8 cellular contexts compared by ENCODE assay signal in the genomic region with DNA sequence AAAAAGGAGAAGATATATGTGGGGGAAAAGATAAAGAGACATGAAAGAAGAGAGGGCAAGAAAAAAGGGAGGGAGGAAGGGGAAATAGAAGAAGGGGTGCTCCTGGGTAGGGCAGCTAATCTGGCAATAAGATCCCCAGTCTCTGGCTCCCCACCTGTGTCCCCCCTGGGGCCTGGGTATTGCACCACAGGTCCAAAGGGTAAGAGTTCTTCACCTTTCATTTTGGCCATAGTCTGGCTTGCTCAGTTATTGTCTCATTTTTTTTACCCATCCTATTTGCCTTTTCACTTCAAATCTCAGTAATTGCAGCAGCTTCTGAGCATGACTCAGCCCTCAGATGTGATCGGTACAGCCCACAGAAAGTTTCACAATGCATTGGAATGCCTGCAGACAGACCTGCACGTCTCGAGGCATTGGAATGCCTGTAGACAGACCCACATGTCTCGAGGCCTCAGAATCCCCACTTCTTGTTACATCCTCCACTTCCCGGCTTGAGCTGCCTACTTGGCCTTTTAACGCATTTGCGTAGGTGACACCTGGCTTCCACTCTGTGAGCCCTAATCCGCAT.
DNase-seq lines count a peak whose midpoint lies in the region; ATAC-seq, FAIRE-seq and TF ChIP-seq lines count a peak whose summit lies in the region.

No MANE protein-coding gene starts in this region.

- H3K9me2 ChIP-seq in PC-9 (ENCODE audit: insufficient read depth): no peaks in the 10 kb centered on the region

- peak overlapping the region; percentile 46 for H3K4me2 ChIP-seq in PC-9
- H3K4me2 ChIP-seq in fibroblast of lung (ENCODE audit: extremely low read depth, insufficient read depth, low read length): peak overlapping the region; percentile 56

- TF ChIP-seq POLR2A in GM12891 (IDR thresholded peaks at IDR 0.05; ENCODE audit: low read depth, low read length) (no peak), GM12892 (IDR thresholded peaks at IDR 0.05; ENCODE audit: low read depth, low read length) (no peak), erythroblast (IDR thresholded peaks at IDR 0.05; ENCODE audit: low read length) (no peak)

- peaks cover 52% of the 10 kb centered on the region for H3F3A ChIP-seq in PC-9 (ENCODE audit: insufficient read depth, low read depth)

- H3K9ac ChIP-seq in fibroblast of lung (ENCODE audit: insufficient read depth, low read length): no peak overlapping the region

- H4K20me1 ChIP-seq in PC-9 (ENCODE audit: insufficient read depth) (no peaks in the 10 kb centered on the region), fibroblast of lung (ENCODE audit: control insufficient read depth, extremely low read depth, insufficient read depth, low read length) (no peaks in the 10 kb centered on the region)

- DNase-seq in H4 (ENCODE audit: low spot score): peak; percentile 83
- DNase-seq in PC-9: peak; percentile 82 to 96
- peak; percentile 92 to 99 for DNase-seq in fibroblast of lung (ENCODE audit: low read depth in 2 of 2)
- peak; percentile 4 for DNase-seq in stimulated activated CD4-positive, alpha-beta T cell treated with anti-CD3 and anti-CD28 coated beads, Interleukin-2, amount 100 ng/mL, for 4 hours (ENCODE audit: low read depth)
- no peak for DNase-seq in GM12891 (ENCODE audit: insufficient read length, low spot score)
- no peak for DNase-seq in GM12892 (ENCODE audit: insufficient read length)
- no peak for DNase-seq in erythroblast (lab: John Stamatoyannopoulos, UW)

- intact Hi-C loops in PC-9 (cut with micrococcal nuclease; ENCODE audit: unreplicated experiment): loop anchor here (1.0 to 5.0 kb wide), 4 partner anchors 101 to 908 kb away; no protein-coding TSS in a partner anchor

- H2AFZ ChIP-seq in PC-9 (no peak overlapping the region), fibroblast of lung (ENCODE audit: low read length) (no peak overlapping the region)

- FAIRE-seq in GM12891 (lab: Jason Lieb, UNC) (no peak), GM12892 (lab: Jason Lieb, UNC) (no peak)

- H3K36me3 ChIP-seq in PC-9 (ENCODE audit: low read depth) (peaks cover 4% of the 10 kb centered on the region; the same call in 1 of the 2 replicates), fibroblast of lung (ENCODE audit: control insufficient read depth, insufficient read depth, low read length) (no peaks in the 10 kb centered on the region)

- H3K4me1 ChIP-seq in PC-9 (replicated peaks; ENCODE audit: insufficient read depth): peaks cover 65% of the 10 kb centered on the region
- peaks cover 21% of the 10 kb centered on the region for H3K4me1 ChIP-seq in fibroblast of lung (ENCODE audit: control insufficient read depth, extremely low read depth, insufficient read depth, low read length)

- peaks cover 13% of the 10 kb centered on the region for H3K9me3 ChIP-seq in PC-9 (ENCODE audit: insufficient read depth, low read depth)
- no peaks in the 10 kb centered on the region for H3K9me3 ChIP-seq in fibroblast of lung (ENCODE audit: control insufficient read depth, insufficient read depth, low read depth, low read length)

- no peak for TF ChIP-seq CTCF in PC-9 (conservative IDR thresholded peaks at IDR 0.05)
- no peak for TF ChIP-seq CTCF in fibroblast of lung (conservative IDR thresholded peaks at IDR 0.05 in 1 of 2, IDR thresholded peaks at IDR 0.05 in 1 of 2; ENCODE audit: low read depth in 1 of 2, low read length in 2 of 2)

- H3K27me3 ChIP-seq in PC-9 (ENCODE audit: insufficient read depth, low read depth) (no peaks in the 10 kb centered on the region), fibroblast of lung (ENCODE audit: control insufficient read depth, insufficient read depth, low read length) (no peaks in the 10 kb centered on the region)

- H3K79me2 ChIP-seq in PC-9 (ENCODE audit: low read depth) (no peaks in the 10 kb centered on the region), fibroblast of lung (ENCODE audit: control insufficient read depth, insufficient read depth, low read length) (no peaks in the 10 kb centered on the region)

- no TSS peak for BruUV-seq in PC-9 (replicated peaks; lab: Mats Ljungman, UMichigan)

- no peak for ATAC-seq in GM18868 (IDR thresholded peaks at IDR 0.05; ENCODE audit: unreplicated experiment)

- H3K4me3 ChIP-seq in PC-9: no peak overlapping the region
- no peak overlapping the region for H3K4me3 ChIP-seq in fibroblast of lung (replicated peaks in 1 of 4; ENCODE audit: control extremely low read depth in 1 of 4, insufficient read depth in 1 of 4, low read depth in 3 of 4, low read length in 4 of 4)

- CTCF ChIA-PET in PC-9 (lab: Charles Lee): no interaction called here

- H3K27ac ChIP-seq in PC-9 (peak overlapping the region; percentile 86), fibroblast of lung (ENCODE audit: insufficient read depth, low read length) (peak overlapping the region; percentile 19)

- POLR2A ChIA-PET in PC-9 (lab: Charles Lee; ENCODE audit: unreplicated experiment): interaction anchor here (0.6 kb wide), 3 partner anchors 101 to 1795 kb away, joined by 4 to 13 read pairs (median 5); no protein-coding TSS in a partner anchor

TF ChIP-seq in GM12891, 5 proteins besides CTCF, POLR2A, EP300 and RAD21:
- no peak for TF ChIP-seq SPI1 (IDR thresholded peaks at IDR 0.05; ENCODE audit: low read depth, low read length)
- TF ChIP-seq POLR2AphosphoS5 (IDR thresholded peaks at IDR 0.05; ENCODE audit: low read depth, low read length): no peak
- no peak for TF ChIP-seq PAX5 (IDR thresholded peaks at IDR 0.05; ENCODE audit: insufficient read depth, low read length, severe bottlenecking)
- TF ChIP-seq TAF1 (IDR thresholded peaks at IDR 0.05; ENCODE audit: low read depth, low read length): no peak
- TF ChIP-seq POU2F2 (IDR thresholded peaks at IDR 0.05; ENCODE audit: low read depth, low read length): no peak

Comparison
In these comparisons a context has a peak if more than half of its experiments do, and no peak if none do; other contexts are left out.
1. DNase-seq: peak in H4 (single experiment), PC-9 (2 of 2), fibroblast of lung (2 of 2) and stimulated activated CD4-positive, alpha-beta T cell treated with anti-CD3 and anti-CD28 coated beads, Interleukin-2, amount 100 ng/mL, for 4 hours (single experiment); none in GM12891 (single experiment), GM12892 (single experiment) and erythroblast (0 of 2).